Comparison of ENCODE assay signal across 10 cellular contexts in the genomic region with DNA sequence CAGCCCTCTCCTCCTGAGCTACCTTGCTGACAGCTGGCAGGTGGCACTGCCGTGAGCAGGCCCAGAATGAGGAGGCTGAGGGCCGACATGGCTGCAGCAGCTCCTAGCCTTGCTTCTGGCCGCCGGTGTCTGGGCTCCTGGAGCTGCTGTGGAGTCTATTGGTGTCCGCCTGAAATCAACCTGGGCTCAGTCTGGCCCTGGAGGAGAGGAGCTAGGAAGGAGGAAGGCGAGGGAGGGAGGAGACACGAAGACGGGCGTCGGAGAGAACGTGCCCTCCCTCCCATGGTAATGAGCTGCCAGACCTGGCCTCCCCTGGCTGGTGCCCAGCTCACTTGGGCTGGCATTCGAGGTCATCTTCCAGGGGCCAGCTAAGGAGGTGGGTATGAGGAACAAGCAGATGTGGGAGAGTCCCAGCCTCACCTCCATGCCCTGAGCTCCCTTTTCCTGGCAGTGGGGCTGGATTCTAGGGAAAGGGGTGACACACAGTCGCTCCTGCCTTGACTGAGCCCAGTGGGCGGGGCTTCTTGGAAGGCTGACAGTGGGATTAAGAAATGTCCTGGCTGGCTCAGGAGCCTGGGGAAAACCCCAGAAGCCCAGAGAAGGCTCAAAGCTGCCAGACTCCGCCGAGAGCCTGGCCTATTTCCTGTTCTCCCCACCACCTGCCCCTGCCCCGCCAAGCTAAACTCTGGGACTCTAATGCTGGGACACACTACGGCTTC. TPM values are rescaled to one million over a fixed set of nuclear protein-coding genes. Genes with fewer than 3 reads are reported as not detected.
A peak's percentile ranks its signal among the peaks of the same experiment; 100 is the strongest.
DNase-seq lines count a peak whose midpoint lies in the region; ATAC-seq and TF ChIP-seq lines count a peak whose summit lies in the region.
"Had no signal": no experiment of that assay in that cellular context is flagged by ENCODE, and none has a peak within 500 bp of the region (broad histone marks: within the 10 kb centered on the region; RNA-seq: fewer than 3 reads in every experiment).

A gene with protein sequence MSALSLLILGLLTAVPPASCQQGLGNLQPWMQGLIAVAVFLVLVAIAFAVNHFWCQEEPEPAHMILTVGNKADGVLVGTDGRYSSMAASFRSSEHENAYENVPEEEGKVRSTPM (minus strand): TSS at position 193 of the 719 bp plus-strand sequence. CDS start 104 bp downstream, at position 89.

- H3K27ac ChIP-seq in HEK293 (ENCODE audit: extremely low read depth, low read depth, low read length) (no peak within 1 kb of the TSS), breast epithelium (peak within 1 kb of the TSS; percentile 83 to 88), stomach (peak within 1 kb of the TSS; percentile 31 to 89 (median 84))

- CTCF ChIA-PET in HEK293 (lab: Yijun Ruan, JAX) = interaction anchor here (0.6 to 7.8 kb wide), 9 partner anchors 10 to 548 kb away, joined by 3 to 136 read pairs (median 4); a partner anchor contains a TSS

- TF ChIP-seq POLR2A in breast epithelium (IDR thresholded peaks at IDR 0.05) = no peak
- TF ChIP-seq POLR2A in stomach (IDR thresholded peaks at IDR 0.05) = no peak

- TF ChIP-seq EP300 in stomach (IDR thresholded peaks at IDR 0.05) = no peak

- no peak for ATAC-seq in GM21526 (IDR thresholded peaks at IDR 0.05; ENCODE audit: low FRiP score, unreplicated experiment)

- POLR2A ChIA-PET in HEK293 (lab: Yijun Ruan, JAX) = interaction anchor here (1.2 kb wide), 1 partner anchor 11 kb away, joined by 4 read pairs; no protein-coding TSS in a partner anchor

- intact Hi-C loops in breast epithelium (cut with DNase I; ENCODE audit: low total_unique reads) = loop anchor here (10.0 kb wide), 2 partner anchors 55 to 525 kb away; no protein-coding TSS in a partner anchor
- intact Hi-C loops in stomach (cut with DNase I; ENCODE audit: low total_unique reads) = loop anchor here (10.0 kb wide), 3 partner anchors 75 to 535 kb away; no protein-coding TSS in a partner anchor

- H3K4me1 ChIP-seq in HEK293 (ENCODE audit: control insufficient read depth, insufficient read depth, low read length) = no peaks in the 10 kb centered on the region
- H3K4me1 ChIP-seq in breast epithelium = peaks cover 7% of the 10 kb centered on the region in 2 donors
- H3K4me1 ChIP-seq in stomach = peaks cover 23 to 59% (median 36%) of the 10 kb centered on the region in 4 donors

- DNase-seq in breast epithelium (ENCODE audit: low spot score in 2 of 2) = peak; percentile 82 to 94
- DNase-seq in iris pigment epithelial cell (ENCODE audit: low read depth) = peak; percentile 79
- DNase-seq in stomach = peak; percentile 96
- no peak for DNase-seq in stimulated activated naive CD4-positive, alpha-beta T cell (lab: John Stamatoyannopoulos, UW)
- no peak for DNase-seq in NCI-H526 treated with DMSO at 0.1 percent for 48 hours (lab: John Stamatoyannopoulos, UW)
- DNase-seq in NCI-H2107 treated with DMSO at 0.1 percent for 48 hours (lab: John Stamatoyannopoulos, UW; ENCODE audit: unreplicated experiment) = no peak
- DNase-seq: NCI-H1417 treated with DMSO at 0.1 percent for 48 hours had no signal

- 18 to 41% (median 27%) methylated on average over 16 to 18 of the region's 18 CpGs for WGBS in stomach, 5 donors

- no peak within 1 kb of the TSS for H3K4me3 ChIP-seq in HEK293 (ENCODE audit: low read depth, low read length)
- H3K4me3 ChIP-seq in breast epithelium = peak within 1 kb of the TSS in 2 of 3 donors; percentile 35 to 54
- peak within 1 kb of the TSS in 3 of 4 donors; percentile 25 to 47 (median 40) for H3K4me3 ChIP-seq in stomach

- H3K27me3 ChIP-seq in breast epithelium = no peaks in the 10 kb centered on the region
- H3K27me3 ChIP-seq in stomach = no peaks in the 10 kb centered on the region

- H3K36me3 ChIP-seq in HEK293 (ENCODE audit: control insufficient read depth in 2 of 2, insufficient read depth in 1 of 2, low read length in 2 of 2) (no peaks in the 10 kb centered on the region), breast epithelium (no peaks in the 10 kb centered on the region), stomach (no peaks in the 10 kb centered on the region)

- H3K9me3 ChIP-seq in HEK293 (ENCODE audit: control insufficient read depth, insufficient read depth, low read depth, low read length) (no peaks in the 10 kb centered on the region), breast epithelium (no peaks in the 10 kb centered on the region), stomach (no peaks in the 10 kb centered on the region)

- TF ChIP-seq CTCF in HEK293 (tag by site-specific recombination; IDR thresholded peaks at IDR 0.05) = no peak
- no peak for TF ChIP-seq CTCF in breast epithelium (IDR thresholded peaks at IDR 0.05)
- no peak for TF ChIP-seq CTCF in stomach (IDR thresholded peaks at IDR 0.05)

TF ChIP-seq in HEK293, 187 proteins besides CTCF, POLR2A, EP300 and RAD21:
- no peak for TF ChIP-seq ZNF530 (tag by site-specific recombination; IDR thresholded peaks at IDR 0.05; ENCODE audit: low read depth)
- 0 out of 2 replicates have a peak, but pooled peaks have one; percentile 15 for TF ChIP-seq KLF1 (tag by site-specific recombination; IDR thresholded peaks at IDR 0.05)

RNA-seq across cellular contexts. Expression of the gene that starts here (rescaled TPM):
- 10 to 100 TPM in 2 of 3 donors, 1 to 10 TPM in 1; 2.2 to 69.4 (median 42.3) TPM for total RNA-seq in breast epithelium
- 100 to 1,000 TPM in 2 of 5 donors, 1 to 10 TPM in 1, under 1 TPM in 1, not detected in 1; 0.87 to 292 (median 69.0) TPM for total RNA-seq in stomach
- 100 to 1,000 TPM in 2 of 3 donors, 10 to 100 TPM in 1; 43.7 to 169 (median 163) TPM for polyA plus RNA-seq in stomach
- total RNA-seq: urinary bladder had no signal

Comparison
In these comparisons a context has a peak if more than half of its experiments do, and no peak if none do; other contexts are left out.
1. DNase-seq: peak in breast epithelium (2 of 2), iris pigment epithelial cell (single experiment) and stomach (single experiment); none in stimulated activated naive CD4-positive, alpha-beta T cell (0 of 6), NCI-H526 treated with DMSO at 0.1 percent for 48 hours (single experiment) and NCI-H2107 treated with DMSO at 0.1 percent for 48 hours (single experiment).